In genomic region chr3:51747840-51748239, GRCh38 we compare ENCODE assay signal across 22 cellular contexts. TPM values are rescaled to one million over a fixed set of nuclear protein-coding genes. Genes with fewer than 3 reads are reported as not detected.
DNase-seq lines count a peak whose midpoint lies in the region; ATAC-seq lines count a peak whose summit lies in the region.
"Had no signal": no experiment of that assay in that cellular context is flagged by ENCODE, and none has a peak within 500 bp of the region (broad histone marks: within the 10 kb centered on the region; RNA-seq: fewer than 3 reads in every experiment).

No MANE protein-coding gene starts in this region.

- peak; percentile 58 to 94 for ATAC-seq in activated naive CD4-positive, alpha-beta T cell treated with anti-CD3 and anti-CD28 coated beads, Interleukin-2, amount 50 U/mL, for 72 hours
- peak; percentile 94 for ATAC-seq in activated naive CD8-positive, alpha-beta T cell treated with anti-CD3 and anti-CD28 coated beads, Interleukin-2, amount 50 U/mL, for 24 hours
- ATAC-seq in stimulated activated naive CD8-positive, alpha-beta T cell treated with anti-CD3 and anti-CD28 coated beads, Interleukin-15, Interleukin-2, amounts not matched to agents 100 U/mL and 50 U/mL, for 24 hours = peak; percentile 94
- ATAC-seq: A549 had no signal

- peaks cover 0 to 4% of the 10 kb centered on the region in 2 donors for H3K9me3 Mint-ChIP-seq in activated naive CD4-positive, alpha-beta T cell treated with anti-CD3 and anti-CD28 coated beads, Interleukin-2, amount 50 U/mL, for 72 hours
- no peaks in the 10 kb centered on the region for H3K9me3 Mint-ChIP-seq in activated naive CD8-positive, alpha-beta T cell treated with anti-CD3 and anti-CD28 coated beads, Interleukin-2, amount 50 U/mL, for 24 hours
- H3K9me3 Mint-ChIP-seq: CD4-positive, alpha-beta T cell; CD8-positive, alpha-beta memory T cell had no signal

- no peaks in the 10 kb centered on the region for H3K27me3 Mint-ChIP-seq in activated naive CD8-positive, alpha-beta T cell treated with anti-CD3 and anti-CD28 coated beads, Interleukin-2, amount 50 U/mL, for 24 hours
- H3K27me3 Mint-ChIP-seq: CD4-positive, alpha-beta T cell; CD8-positive, alpha-beta memory T cell had no signal

- peaks cover 70% of the 10 kb centered on the region for H3K4me1 Mint-ChIP-seq in activated naive CD8-positive, alpha-beta T cell treated with anti-CD3 and anti-CD28 coated beads, Interleukin-2, amount 50 U/mL, for 24 hours

- H3K36me3 Mint-ChIP-seq in activated naive CD4-positive, alpha-beta T cell treated with anti-CD3 and anti-CD28 coated beads, Interleukin-2, amount 50 U/mL, for 72 hours = peaks cover 0 to 5% of the 10 kb centered on the region in 2 donors
- peaks cover 11% of the 10 kb centered on the region for H3K36me3 Mint-ChIP-seq in activated naive CD8-positive, alpha-beta T cell treated with anti-CD3 and anti-CD28 coated beads, Interleukin-2, amount 50 U/mL, for 24 hours (ENCODE audit: low read depth)
- H3K36me3 Mint-ChIP-seq: CD14-positive monocyte; CD8-positive, alpha-beta memory T cell had no signal

- no peak overlapping the region for H3K27ac Mint-ChIP-seq in activated naive CD4-positive, alpha-beta T cell treated with anti-CD3 and anti-CD28 coated beads, Interleukin-2, amount 50 U/mL, for 72 hours
- H3K27ac Mint-ChIP-seq in activated naive CD8-positive, alpha-beta T cell treated with anti-CD3 and anti-CD28 coated beads, Interleukin-2, amount 50 U/mL, for 24 hours = peak overlapping the region; percentile 90
- H3K27ac Mint-ChIP-seq: CD4-positive, alpha-beta T cell; CD8-positive, alpha-beta memory T cell; HFFc6 had no signal

- DNase-seq in activated naive CD4-positive, alpha-beta T cell treated with anti-CD3 and anti-CD28 coated beads, Interleukin-2, amount 50 U/mL, for 72 hours (ENCODE audit: low spot score in 2 of 2) = no peak
- no peak for DNase-seq in activated naive CD4-positive, alpha-beta T cell treated with Interleukin-2 at 50 U/mL for 16 hours
- DNase-seq in activated naive CD8-positive, alpha-beta T cell treated with anti-CD3 and anti-CD28 coated beads, Interleukin-2, amount 50 U/mL, for 24 hours = no peak
- peak; percentile 25 for DNase-seq in stimulated activated naive CD8-positive, alpha-beta T cell treated with anti-CD3 and anti-CD28 coated beads, Interleukin-15, Interleukin-2, amounts not matched to agents 100 U/mL and 50 U/mL, for 24 hours
- DNase-seq in DMS53 (lab: John Stamatoyannopoulos, UW) = no peak
- no peak for DNase-seq in midbrain (lab: John Stamatoyannopoulos, UW)
- no peak for DNase-seq in NCI-H146 (lab: John Stamatoyannopoulos, UW)
- DNase-seq: 8988T; ACHN; AML-193; BE2C; CD4-positive, alpha-beta T cell; CD8-positive, alpha-beta memory T cell; DMS 273 treated with DMSO at 0.1 percent for 48 hours; DMS79 treated with DMSO at 0.1 percent for 48 hours; GF-D8; GOT3; HFFc6 had no signal

- H3K4me3 Mint-ChIP-seq in activated naive CD8-positive, alpha-beta T cell treated with anti-CD3 and anti-CD28 coated beads, Interleukin-2, amount 50 U/mL, for 24 hours = peak overlapping the region; percentile 11
- H3K4me3 Mint-ChIP-seq: CD14-positive monocyte; CD4-positive, alpha-beta T cell; CD8-positive, alpha-beta memory T cell; HFFc6 had no signal

RNA-seq across cellular contexts. Expression of gene IQCF6, which starts 31.2 kb away (rescaled TPM):
- not detected for total RNA-seq in activated naive CD4-positive, alpha-beta T cell treated with anti-CD3 and anti-CD28 coated beads, Interleukin-2, amount 50 U/mL, for 72 hours
- total RNA-seq: CD4-positive, alpha-beta T cell; CD8-positive, alpha-beta memory T cell; Daoy; G401; HFFc6 had no signal

RNA-seq across cellular contexts. Expression of gene GRM2, which starts 41.0 kb away (rescaled TPM):
- under 1 TPM; 0.16 to 0.54 TPM for total RNA-seq in activated naive CD4-positive, alpha-beta T cell treated with anti-CD3 and anti-CD28 coated beads, Interleukin-2, amount 50 U/mL, for 72 hours
- total RNA-seq: Daoy, G401 had no signal
